ENCODE assay signal across 19 cellular contexts in the genomic region with DNA sequence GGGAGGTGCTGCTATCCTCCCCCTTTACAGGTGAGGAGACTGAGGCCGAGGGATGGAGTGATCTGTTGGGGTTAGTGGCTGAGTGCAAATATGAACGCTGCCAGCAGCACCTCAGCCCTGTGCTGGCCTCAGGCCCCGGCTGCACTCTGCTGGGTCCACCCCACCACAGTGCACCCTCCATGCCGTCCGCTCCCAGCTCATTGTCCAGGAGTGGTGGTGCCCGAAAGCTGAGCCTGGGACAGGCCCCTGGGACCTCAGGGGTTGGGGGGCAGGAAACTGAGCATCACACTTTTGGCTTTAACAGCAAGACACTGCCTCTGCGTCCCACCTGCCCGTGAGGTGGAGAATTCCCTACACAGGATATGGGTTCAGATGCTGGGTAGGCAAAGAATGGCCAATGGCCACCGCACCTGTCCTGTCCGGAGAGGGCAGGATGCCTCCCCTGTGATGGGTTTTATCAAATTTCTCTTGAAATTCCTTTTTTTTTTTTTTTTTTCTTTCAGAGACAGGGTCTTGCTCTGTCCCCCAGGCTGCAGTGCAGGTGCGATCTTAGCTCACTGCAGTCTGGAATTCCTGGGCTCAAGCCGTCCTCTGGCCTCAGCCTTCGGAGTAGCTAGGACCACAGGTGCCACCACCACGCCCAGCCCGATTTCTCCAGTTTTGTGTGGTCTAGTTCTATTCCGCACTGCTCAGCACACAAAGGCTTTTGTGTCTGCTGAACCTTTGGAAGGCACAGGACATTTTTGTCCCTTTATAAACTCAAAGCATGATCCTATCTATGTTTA.
"Had no signal": no experiment of that assay in that cellular context is flagged by ENCODE, and none has a peak within 500 bp of the region (broad histone marks: within the 10 kb centered on the region; RNA-seq: fewer than 3 reads in every experiment).

No MANE protein-coding gene starts in this region.

- DNase-seq: Kasumi-1, MM.1S, NCI-H1092 treated with DMSO at 0.1 percent for 48 hours, NCI-H1436, NCI-H187, NCI-H2029, NCI-H2081 treated with DMSO at 0.1 percent for 48 hours, NCI-H2171, NCI-H345, NCI-H446 treated with DMSO at 0.1 percent for 48 hours, NCI-H510A treated with DMSO at 0.1 percent for 48 hours, NCI-H526, RPMI8226, SHP77, SK-N-SH had no signal

- H3K4me2 ChIP-seq: KMS-11, SK-N-SH had no signal

- H3K36me3 Mint-ChIP-seq: IgD-negative memory B cell had no signal

- H3K9me3 ChIP-seq: SK-N-SH had no signal

- H3K4me3 Mint-ChIP-seq: IgD-negative memory B cell had no signal

- H3K4me3 ChIP-seq: K562 had no signal

- H3K27ac ChIP-seq: HL-60, KMS-11 had no signal

- H3K27me3 Mint-ChIP-seq: IgD-negative memory B cell had no signal

- ATAC-seq: K562 had no signal

- H3K9ac ChIP-seq: KMS-11, SK-N-SH had no signal
